In genomic region chr22:29887358-29887757, GRCh38 we compare ENCODE assay signal across 23 cellular contexts.
"Had no signal": no experiment of that assay in that cellular context is flagged by ENCODE, and none has a peak within 500 bp of the region (broad histone marks: within the 10 kb centered on the region; RNA-seq: fewer than 3 reads in every experiment).

No MANE protein-coding gene starts in this region.

- H3K9ac ChIP-seq: neural progenitor cell had no signal

- H3K4me2 ChIP-seq: neural progenitor cell had no signal

- H3K27me3 ChIP-seq: body of pancreas, cardiac muscle cell, neural progenitor cell, right atrium auricular region, transverse colon, uterus had no signal

- H3K4me3 ChIP-seq: body of pancreas, cardiac muscle cell, left ventricle myocardium inferior, neural progenitor cell, right atrium auricular region, transverse colon, uterus had no signal

- H3K9me3 ChIP-seq: body of pancreas, left ventricle myocardium inferior, right atrium auricular region, transverse colon, uterus had no signal

- ATAC-seq: activated CD4-positive, CD25-positive, alpha-beta regulatory T cell treated with anti-CD3 and anti-CD28 coated beads, Interleukin-2, amount 50 U/mL, for 24 hours; activated CD8-positive, alpha-beta memory T cell treated with anti-CD3 and anti-CD28 coated beads, Interleukin-2, amount 10 ng/mL, durations not matched to agents 7 days and 5 days; activated CD8-positive, alpha-beta T cell treated with anti-CD3 and anti-CD28 coated beads for 36 hours; body of pancreas; esophagus mucosa; naive thymus-derived CD4-positive, alpha-beta T cell; stimulated activated naive CD8-positive, alpha-beta T cell treated with anti-CD3 and anti-CD28 coated beads, Interleukin-15, amount 100 ng/mL, for 72 hours had no signal

- H3K27ac ChIP-seq: cardiac muscle cell, left ventricle myocardium inferior, neural progenitor cell, right atrium auricular region, transverse colon, uterus, VCaP had no signal

- H2AFZ ChIP-seq: neural progenitor cell had no signal

- DNase-seq: activated CD4-positive, alpha-beta T cell treated with anti-CD3 and anti-CD28 coated beads, Interleukin-2, amount 10 ng/mL, durations not matched to agents 24 days and 14 days; activated CD8-positive, alpha-beta memory T cell treated with anti-CD3 and anti-CD28 coated beads, Interleukin-2, amount 10 ng/mL, durations not matched to agents 7 days and 5 days; activated CD8-positive, alpha-beta T cell treated with anti-CD3 and anti-CD28 coated beads for 36 hours; activated gamma-delta T cell; activated naive CD4-positive, alpha-beta T cell treated with anti-CD3 and anti-CD28 coated beads, Interleukin-2, amount 50 U/mL, for 16 hours; anterior cingulate cortex; body of pancreas; effector CD8-positive, alpha-beta T cell; foreskin melanocyte; hippocampal formation; kidney glomerular epithelial cell; left ventricle myocardium inferior; naive thymus-derived CD4-positive, alpha-beta T cell; stimulated activated CD4-positive, alpha-beta T cell treated with anti-CD3 and anti-CD28 coated beads, Interleukin-12 subunit alpha, Interleukin-12 subunit beta, amount 100 ng/mL, for 4 hours; stimulated activated naive CD8-positive, alpha-beta T cell treated with anti-CD3 and anti-CD28 coated beads, Interleukin-15, amount 100 ng/mL, for 72 hours; transverse colon; uterus had no signal

- H3K4me1 ChIP-seq: uterus had no signal

- H3K36me3 ChIP-seq: cardiac muscle cell, left ventricle myocardium inferior, neural progenitor cell, right atrium auricular region, transverse colon, uterus had no signal
